Comparison of ENCODE assay signal across 9 cellular contexts in the genomic region with DNA sequence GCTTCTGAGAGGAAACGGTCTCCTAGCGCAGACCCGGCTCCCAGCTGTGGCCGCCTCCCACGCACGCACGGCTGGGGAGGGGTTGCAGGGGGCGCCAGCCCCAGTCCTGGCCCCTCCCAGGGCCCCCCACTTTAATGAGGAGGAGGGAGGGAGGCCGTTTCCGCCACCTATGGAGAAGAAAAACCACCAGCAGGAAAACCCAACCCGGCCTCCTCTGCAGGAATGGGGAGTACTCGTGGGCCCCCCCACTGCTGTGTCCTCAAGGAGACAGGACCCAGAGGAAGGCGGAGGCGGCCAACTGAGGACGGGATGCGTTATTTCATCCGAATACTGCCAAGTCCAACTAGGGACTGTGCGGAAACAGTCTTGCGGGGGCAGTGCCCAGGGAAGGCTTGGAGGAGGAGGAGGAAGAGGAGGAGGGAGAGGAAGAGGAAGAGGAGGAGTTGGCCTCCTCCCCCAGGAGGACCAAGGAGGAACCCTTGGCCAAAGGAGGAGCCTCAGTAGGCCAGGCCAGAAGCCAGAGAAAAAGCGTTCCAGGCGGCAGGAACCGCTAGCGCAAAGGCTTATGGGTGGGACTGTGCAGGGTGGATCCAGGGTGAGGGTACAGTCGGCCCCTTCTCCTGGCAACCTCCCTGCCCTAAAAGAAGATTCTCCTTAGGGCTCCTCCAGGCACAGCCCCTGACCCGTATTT. TPM values are rescaled to one million over a fixed set of nuclear protein-coding genes. Genes with fewer than 3 reads are reported as not detected.
A peak's percentile ranks its signal among the peaks of the same experiment; 100 is the strongest.
DNase-seq lines count a peak whose midpoint lies in the region; ATAC-seq and TF ChIP-seq lines count a peak whose summit lies in the region.
"Had no signal": no experiment of that assay in that cellular context is flagged by ENCODE, and none has a peak within 500 bp of the region (broad histone marks: within the 10 kb centered on the region; RNA-seq: fewer than 3 reads in every experiment).

No MANE protein-coding gene starts in this region.

- H3K9ac ChIP-seq in mucosa of stomach (ENCODE audit: low read length) (peak overlapping the region; percentile 43), endodermal cell (ENCODE audit: extremely low read depth, low read length, poor library complexity, severe bottlenecking) (no peak overlapping the region)

- H3K36me3 Mint-ChIP-seq in endodermal cell (ENCODE audit: low read depth): no peaks in the 10 kb centered on the region

- H3K4me2 ChIP-seq in OCI-LY7 (ENCODE audit: low read length): peak overlapping the region; percentile 40

- H3K4me3 Mint-ChIP-seq in endodermal cell: no peak overlapping the region

- intact Hi-C loops in OCI-LY7 (cut with micrococcal nuclease; ENCODE audit: unreplicated experiment): no loop called here

- TF ChIP-seq CTCF in OCI-LY7 (conservative IDR thresholded peaks at IDR 0.05; ENCODE audit: low read length) (no peak), coronary artery (IDR thresholded peaks at IDR 0.05) (no peak), endodermal cell (conservative IDR thresholded peaks at IDR 0.05) (no peak)

- H3K79me2 ChIP-seq in OCI-LY7 (ENCODE audit: insufficient read depth, low read depth, low read length): peaks cover 2% of the 10 kb centered on the region; the same call in 1 of the 2 replicates

- peaks cover 6% of the 10 kb centered on the region for H3K4me1 Mint-ChIP-seq in endodermal cell

- H3K36me3 ChIP-seq in OCI-LY7 (ENCODE audit: insufficient read depth, low read length): no peaks in the 10 kb centered on the region
- H3K36me3 ChIP-seq in mucosa of stomach (ENCODE audit: control insufficient read depth, insufficient read depth, low read length): no peaks in the 10 kb centered on the region
- H3K36me3 ChIP-seq in endodermal cell (ENCODE audit: control insufficient read depth, insufficient read depth, low read length): no peaks in the 10 kb centered on the region

- peaks cover 50% of the 10 kb centered on the region for H3K4me1 ChIP-seq in OCI-LY7 (ENCODE audit: insufficient read depth, low read length, poor library complexity, severe bottlenecking)
- peaks cover 51% of the 10 kb centered on the region for H3K4me1 ChIP-seq in mucosa of stomach (ENCODE audit: control insufficient read depth, insufficient read depth, low read length)
- no peaks in the 10 kb centered on the region for H3K4me1 ChIP-seq in endodermal cell (ENCODE audit: control insufficient read depth, insufficient read depth, low read length)

- peaks cover 61% of the 10 kb centered on the region for H3K27me3 Mint-ChIP-seq in endodermal cell (ENCODE audit: insufficient read depth)

- peak overlapping the region; percentile 47 for H2AFZ ChIP-seq in OCI-LY7 (ENCODE audit: low read length)

- CTCF ChIA-PET in OCI-LY7 (lab: Charles Lee; ENCODE audit: unreplicated experiment): no interaction called here

- WGBS in endodermal cell (ENCODE audit: insufficient coverage in 1 of 2, insufficient read length in 1 of 2), 2 experiments: 83 to 84% methylated on average over 23 to 25 of the region's 25 CpGs

- H3K4me3 ChIP-seq in OCI-LY7 (ENCODE audit: low read depth, low read length, poor library complexity, severe bottlenecking) (no peak overlapping the region), coronary artery (peak overlapping the region; percentile 63), mucosa of stomach (ENCODE audit: low read length) (no peak overlapping the region), endodermal cell (ENCODE audit: low read length) (no peak overlapping the region)

- no TSS peak for BruUV-seq in OCI-LY7 (replicated peaks; lab: Mats Ljungman, UMichigan)

- H3K27me3 ChIP-seq in mucosa of stomach (ENCODE audit: control insufficient read depth, insufficient read depth, low read length) (peaks cover 14% of the 10 kb centered on the region), endodermal cell (ENCODE audit: control insufficient read depth, insufficient read depth, low read length, poor library complexity, severe bottlenecking) (peaks cover 10% of the 10 kb centered on the region)

- POLR2A ChIA-PET in OCI-LY7 (lab: Charles Lee): interaction anchor here (0.6 to 1.0 kb wide), 2 partner anchors 10 to 209 kb away, joined by 3 read pairs; no protein-coding TSS in a partner anchor

- no peaks in the 10 kb centered on the region for H3K9me2 ChIP-seq in OCI-LY7 (ENCODE audit: insufficient read depth, low read length)

- ATAC-seq in GM21526 (IDR thresholded peaks at IDR 0.05; ENCODE audit: low FRiP score, unreplicated experiment): no peak

- no peak overlapping the region for H3K27ac Mint-ChIP-seq in endodermal cell

- no peaks in the 10 kb centered on the region for H3K9me3 ChIP-seq in OCI-LY7 (ENCODE audit: low read length)
- no peaks in the 10 kb centered on the region for H3K9me3 ChIP-seq in mucosa of stomach (ENCODE audit: control insufficient read depth, low read length)
- no peaks in the 10 kb centered on the region for H3K9me3 ChIP-seq in endodermal cell (ENCODE audit: control insufficient read depth, low read length)

- H3K9me3 Mint-ChIP-seq in endodermal cell: no peaks in the 10 kb centered on the region

- H4K20me1 ChIP-seq in OCI-LY7 (ENCODE audit: insufficient read depth, low read length): no peaks in the 10 kb centered on the region

- DNase-seq in GF-D8 (lab: John Stamatoyannopoulos, UW) (peak; percentile 93), OCI-LY7 (ENCODE audit: low spot score) (no peak), coronary artery (ENCODE audit: low spot score) (peak; percentile 89), endodermal cell (no peak), NCI-H510A treated with DMSO at 0.1 percent for 48 hours (lab: John Stamatoyannopoulos, UW) (no peak)
- no peak for DNase-seq in activated effector memory CD4-positive, alpha-beta T cell treated with Interleukin-2 at 50 U/mL for 16 hours

- H3K27ac ChIP-seq in OCI-LY7 (ENCODE audit: low read depth, low read length, poor library complexity, severe bottlenecking) (no peak overlapping the region), coronary artery (peak overlapping the region; percentile 96 to 97), endodermal cell (ENCODE audit: low read depth, low read length) (no peak overlapping the region)

RNA-seq across cellular contexts. Expression of gene SSBP4, which starts 3.9 kb away (rescaled TPM):
- 54.8 and 92.9 TPM in 2 replicates for total RNA-seq in OCI-LY7 (2014; rRNA removed; shearing (Covaris generic))
- total RNA-seq in OCI-LY7 (2022): 97.5 and 117 TPM in 2 replicates
- total RNA-seq in endodermal cell: 10 to 100 TPM; 35.9 to 43.5 TPM
- polyA plus RNA-seq in endodermal cell (2013, experiment 1 of 2): 154 TPM
- 157 TPM for polyA plus RNA-seq in endodermal cell (2013, experiment 2 of 2)

RNA-seq across cellular contexts. Expression of gene LRRC25, which starts 17.9 kb away (rescaled TPM):
- total RNA-seq in OCI-LY7 (2014; rRNA removed; shearing (Covaris generic)): 0.49 and 0.98 TPM in 2 replicates
- total RNA-seq in OCI-LY7 (2022): 3.2 and 4.1 TPM in 2 replicates
- total RNA-seq in endodermal cell: not detected
- polyA plus RNA-seq in endodermal cell (2013, experiment 1 of 2): 0.21 TPM
- polyA plus RNA-seq in endodermal cell (2013, experiment 2 of 2): 0.21 TPM
- total RNA-seq: SK-MEL-5 had no signal

RNA-seq across cellular contexts. Expression of gene ISYNA1, which starts 22.6 kb away (rescaled TPM):
- 0.72 and 1.8 TPM in 2 replicates for total RNA-seq in OCI-LY7 (2014; rRNA removed; shearing (Covaris generic))
- 8.9 and 10.9 TPM in 2 replicates for total RNA-seq in OCI-LY7 (2022)
- 100 to 1,000 TPM; 156 to 212 TPM for total RNA-seq in endodermal cell
- polyA plus RNA-seq in endodermal cell (2013, experiment 1 of 2): 502 TPM
- 458 TPM for polyA plus RNA-seq in endodermal cell (2013, experiment 2 of 2)

RNA-seq across cellular contexts. Expression of gene GDF15, which starts 29.4 kb away (rescaled TPM):
- 0.80 TPM in 1 of 2 replicates, not detected in the other for total RNA-seq in OCI-LY7 (2014; rRNA removed; shearing (Covaris generic))
- total RNA-seq in OCI-LY7 (2022): not detected in 2 replicates
- total RNA-seq in endodermal cell: 1 to 10 TPM in 1 of 2 donors, under 1 TPM in 1; 0.90 to 2.2 TPM
- polyA plus RNA-seq in endodermal cell (2013, experiment 1 of 2): 15.5 TPM
- polyA plus RNA-seq in endodermal cell (2013, experiment 2 of 2): 18.2 TPM

Comparison
In these comparisons a context has a peak if more than half of its experiments do, and no peak if none do; other contexts are left out.
1. DNase-seq: peak in GF-D8 (single experiment) and coronary artery (single experiment); none in OCI-LY7 (single experiment), activated effector memory CD4-positive, alpha-beta T cell treated with Interleukin-2 at 50 U/mL for 16 hours (single experiment), endodermal cell (single experiment) and NCI-H510A treated with DMSO at 0.1 percent for 48 hours (single experiment).
2. H3K27ac ChIP-seq: peak in coronary artery (2 of 2); none in OCI-LY7 (single experiment) and endodermal cell (single experiment).
3. RNA of gene ISYNA1, which starts 22.6 kb away (total RNA-seq): 156 to 212 TPM in endodermal cell; 0.72 to 10.9 TPM in OCI-LY7; every median in the first group is over 10 times any median in the second.